Comparison of ENCODE assay signal across 18 cellular contexts in the genomic region with DNA sequence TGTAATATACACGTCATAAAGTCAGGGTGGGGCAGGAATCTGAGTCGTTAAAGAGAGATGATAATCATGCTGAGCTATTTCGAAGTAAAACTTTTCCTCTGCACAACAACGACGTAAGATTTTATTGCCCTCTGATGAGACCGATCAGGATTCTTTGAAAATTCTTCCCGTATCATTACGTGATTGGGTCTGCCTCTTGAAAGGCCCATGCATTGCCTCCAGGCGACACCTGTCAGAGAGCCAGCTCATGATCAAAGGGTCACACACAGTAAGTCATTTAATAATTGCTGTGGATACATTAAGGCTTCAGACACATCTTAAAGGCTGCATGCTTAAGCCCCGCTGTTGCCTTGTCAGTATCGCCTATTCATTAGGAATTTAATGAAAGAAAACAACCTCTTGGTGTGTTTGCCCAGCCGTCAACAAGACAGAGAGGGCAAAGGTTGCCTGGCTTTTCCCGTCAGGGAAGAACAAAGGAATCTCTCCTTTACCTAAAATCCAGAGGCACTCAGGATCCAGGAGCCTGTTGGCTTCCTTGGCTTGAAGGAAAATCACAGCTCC.
DNase-seq lines count a peak whose midpoint lies in the region; ATAC-seq and TF ChIP-seq lines count a peak whose summit lies in the region.
"Had no signal": no experiment of that assay in that cellular context is flagged by ENCODE, and none has a peak within 500 bp of the region (broad histone marks: within the 10 kb centered on the region; RNA-seq: fewer than 3 reads in every experiment).

No MANE protein-coding gene starts in this region.

- no peaks in the 10 kb centered on the region for H3K9me3 ChIP-seq in right atrium auricular region
- H3K9me3 ChIP-seq in mucosa of descending colon: no peaks in the 10 kb centered on the region
- H3K9me3 ChIP-seq in PC-9 (ENCODE audit: insufficient read depth, low read depth): no peaks in the 10 kb centered on the region
- H3K9me3 ChIP-seq: adrenal gland, gastrocnemius medialis had no signal

- H3K79me2 ChIP-seq in PC-9 (ENCODE audit: low read depth): no peaks in the 10 kb centered on the region

- POLR2A ChIA-PET in GM10248 (lab: Yijun Ruan, JAX): no interaction called here
- POLR2A ChIA-PET in PC-9 (lab: Charles Lee; ENCODE audit: unreplicated experiment): no interaction called here

- DNase-seq in right atrium auricular region (ENCODE audit: low spot score) (peak; percentile 28), Right ventricle myocardium superior (no peak), astrocyte of the hippocampus (ENCODE audit: low read depth, low spot score) (peak; percentile 28), mucosa of descending colon (peak in 1 of 3 donors; percentile 57), GM10248 (ENCODE audit: extremely low spot score) (no peak), PC-9 (no peak), caudate nucleus (lab: John Stamatoyannopoulos, UW) (no peak)
- DNase-seq: activated CD4-positive, alpha-beta memory T cell treated with anti-CD3 and anti-CD28 coated beads, Interleukin-2, amount 10 ng/mL, durations not matched to agents 7 days and 5 days; gastrocnemius medialis; MV-4-11; naive thymus-derived CD8-positive, alpha-beta T cell; NCI-H2107; NCI-H774; stimulated activated naive CD8-positive, alpha-beta T cell treated with anti-CD3 and anti-CD28 coated beads, Interleukin-15, amount 100 ng/mL, for 72 hours; SW 1271 had no signal

- CTCF ChIA-PET in GM10248 (lab: Yijun Ruan, JAX) (no interaction called here), PC-9 (lab: Charles Lee) (interaction anchor here (0.6 kb wide), 1 partner anchor 116 kb away, joined by 3 read pairs; no protein-coding TSS in a partner anchor)

- H3K27ac ChIP-seq in right atrium auricular region (no peak overlapping the region), PC-9 (no peak overlapping the region), caudate nucleus (ENCODE audit: low read depth, low read length) (no peak overlapping the region)
- H3K27ac ChIP-seq: adrenal gland, gastrocnemius medialis had no signal

- H3K4me3 ChIP-seq in right atrium auricular region (no peak overlapping the region), mucosa of descending colon (no peak overlapping the region), PC-9 (no peak overlapping the region)
- H3K4me3 ChIP-seq: adrenal gland, gastrocnemius medialis, lung had no signal

- TF ChIP-seq CTCF in right atrium auricular region (IDR thresholded peaks at IDR 0.05) (no peak), mucosa of descending colon (IDR thresholded peaks at IDR 0.05) (no peak), GM10248 (IDR thresholded peaks at IDR 0.05; ENCODE audit: control extremely low read depth, extremely low read depth, low read depth, missing control alignments) (no peak), PC-9 (conservative IDR thresholded peaks at IDR 0.05) (no peak)

- H3F3A ChIP-seq in PC-9 (ENCODE audit: insufficient read depth, low read depth): no peaks in the 10 kb centered on the region; the same call in 1 of the 2 replicates

- H3K27me3 ChIP-seq in right atrium auricular region (no peaks in the 10 kb centered on the region), PC-9 (ENCODE audit: insufficient read depth, low read depth) (no peaks in the 10 kb centered on the region)
- H3K27me3 ChIP-seq: adrenal gland, gastrocnemius medialis had no signal

- intact Hi-C loops in Right ventricle myocardium superior (cut with DNase I) (no loop called here), mucosa of descending colon (cut with DNase I, micrococcal nuclease) (no loop called here), PC-9 (cut with micrococcal nuclease; ENCODE audit: unreplicated experiment) (no loop called here)

- no peaks in the 10 kb centered on the region for H3K9me2 ChIP-seq in PC-9 (ENCODE audit: insufficient read depth)

- BruUV-seq in PC-9 (replicated peaks; lab: Mats Ljungman, UMichigan): no TSS peak

- no peak overlapping the region for H3K4me2 ChIP-seq in PC-9

- ATAC-seq in Right ventricle myocardium superior (ENCODE audit: poor library complexity) (no peak), mucosa of descending colon (peak; percentile 81), HG02571 (IDR thresholded peaks at IDR 0.05; ENCODE audit: unreplicated experiment) (no peak)
- ATAC-seq: gastrocnemius medialis; naive thymus-derived CD8-positive, alpha-beta T cell; stimulated activated naive CD8-positive, alpha-beta T cell treated with anti-CD3 and anti-CD28 coated beads, Interleukin-15, amount 100 ng/mL, for 72 hours had no signal

- H3K36me3 ChIP-seq in right atrium auricular region (peaks cover 17% of the 10 kb centered on the region), mucosa of descending colon (ENCODE audit: low read depth) (no peaks in the 10 kb centered on the region), PC-9 (ENCODE audit: low read depth) (no peaks in the 10 kb centered on the region)
- H3K36me3 ChIP-seq: adrenal gland had no signal

- H4K20me1 ChIP-seq in PC-9 (ENCODE audit: insufficient read depth): no peaks in the 10 kb centered on the region

- no peak overlapping the region for H2AFZ ChIP-seq in PC-9

- H3K4me1 ChIP-seq in right atrium auricular region: peaks cover 0 to 5% of the 10 kb centered on the region in 2 donors
- peaks cover 34% of the 10 kb centered on the region for H3K4me1 ChIP-seq in mucosa of descending colon (ENCODE audit: low read depth)
- 0 out of 2 replicates have a peak, but pooled peaks cover 6% of the 10 kb centered on the region for H3K4me1 ChIP-seq in PC-9 (replicated peaks; ENCODE audit: insufficient read depth)
- H3K4me1 ChIP-seq: adrenal gland had no signal

Comparison
In these comparisons a context has a peak if more than half of its experiments do, and no peak if none do; other contexts are left out.
1. DNase-seq: peak in right atrium auricular region (single experiment) and astrocyte of the hippocampus (single experiment); none in Right ventricle myocardium superior (single experiment), GM10248 (single experiment), PC-9 (0 of 2) and caudate nucleus (0 of 61).